In the genomic region with DNA sequence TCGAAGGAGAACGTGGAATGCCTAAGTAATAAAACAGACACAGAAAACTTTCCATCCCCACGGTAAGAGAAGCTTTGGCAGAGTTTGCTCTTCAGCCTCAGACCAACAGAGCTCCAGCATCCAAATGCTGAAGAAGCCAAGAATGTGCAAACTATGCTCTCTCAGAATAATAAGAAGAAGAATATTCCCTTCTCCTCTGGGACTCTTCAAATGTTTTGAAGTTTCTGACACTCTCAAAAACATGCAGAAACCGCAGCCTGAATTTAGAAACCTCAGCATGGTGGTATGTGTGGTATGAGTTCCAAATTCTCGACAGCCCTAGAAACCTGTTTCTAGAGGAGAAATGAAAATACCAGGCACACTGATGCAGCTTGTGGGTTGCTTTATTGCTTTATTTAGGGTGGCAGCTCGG, we compare ENCODE assay signal across 1 cellular context.
TF ChIP-seq lines count a peak whose summit lies in the region.

No MANE protein-coding gene starts in this region.

TF ChIP-seq in SK-N-SH treated with all-trans-retinoic acid at 6 μM for 48 hours, 23 proteins besides CTCF, POLR2A, EP300 and RAD21 (continued from another document):
- TF ChIP-seq CREB5 (CRISPR knock-in tag; IDR thresholded peaks at IDR 0.05; ENCODE audit: low read depth): no peak
- no peak for TF ChIP-seq CSDC2 (CRISPR knock-in tag; IDR thresholded peaks at IDR 0.05)
TF ChIP-seq in SK-N-SH treated with all-trans-retinoic acid at 6 μM for 48 hours: peak in this region for 1.
